ENCODE assay signal across 1 cellular context in genomic region chr1:147579532-147580199, GRCh38.
TF ChIP-seq lines count a peak whose summit lies in the region.

No MANE protein-coding gene starts in this region.

TF ChIP-seq in HepG2, 621 proteins besides CTCF, POLR2A, EP300 and RAD21 (continued from another document):
- peak; percentile 79 for TF ChIP-seq ARID5B (CRISPR knock-in tag; IDR thresholded peaks at IDR 0.05)
- no peak for TF ChIP-seq CBX1 (IDR thresholded peaks at IDR 0.05; ENCODE audit: low read depth)
- no peak for TF ChIP-seq ZBTB7A (CRISPR knock-in tag; IDR thresholded peaks at IDR 0.05)
- TF ChIP-seq ZNF781 (CRISPR knock-in tag; IDR thresholded peaks at IDR 0.05; ENCODE audit: borderline replicate concordance, not compliant biosample characterization) = peak; percentile 27
- TF ChIP-seq ZNF282 (IDR thresholded peaks at IDR 0.05; ENCODE audit: partially characterized antibody) = no peak
- no peak for TF ChIP-seq ZNF160 (CRISPR knock-in tag; IDR thresholded peaks at IDR 0.05)
- peak; percentile 29; the same call in 1 of the 2 replicates for TF ChIP-seq ZNF792 (CRISPR knock-in tag; IDR thresholded peaks at IDR 0.05)
- no peak for TF ChIP-seq ZNF234 (CRISPR knock-in tag; conservative IDR thresholded peaks at IDR 0.05)
- peak; percentile 20; the same call in 1 of the 2 replicates for TF ChIP-seq ZNF503 (CRISPR knock-in tag; IDR thresholded peaks at IDR 0.05)
- TF ChIP-seq MTF1 (CRISPR knock-in tag; IDR thresholded peaks at IDR 0.05) = no peak
- no peak for TF ChIP-seq NR2F2 (IDR thresholded peaks at IDR 0.05; ENCODE audit: borderline replicate concordance, low read depth)
- 0 out of 2 replicates have a peak, but pooled peaks have one; percentile 24 for TF ChIP-seq RBFOX2 (IDR thresholded peaks at IDR 0.05; ENCODE audit: low read depth, low read length)
- no peak for TF ChIP-seq ZNF557 (CRISPR knock-in tag; IDR thresholded peaks at IDR 0.05)
- no peak for TF ChIP-seq ZNF275 (CRISPR knock-in tag; IDR thresholded peaks at IDR 0.05; ENCODE audit: borderline replicate concordance)
- TF ChIP-seq ZNF703 (CRISPR knock-in tag; IDR thresholded peaks at IDR 0.05; ENCODE audit: borderline replicate concordance) = no peak
- TF ChIP-seq ZBTB37 (CRISPR knock-in tag; IDR thresholded peaks at IDR 0.05) = no peak
- TF ChIP-seq IRF2 (CRISPR knock-in tag; IDR thresholded peaks at IDR 0.05) = no peak
- no peak for TF ChIP-seq ATF6 (CRISPR knock-in tag; conservative IDR thresholded peaks at IDR 0.05)
- TF ChIP-seq BRCA1 (CRISPR knock-in tag; IDR thresholded peaks at IDR 0.05) = no peak
- TF ChIP-seq ZBTB3 (CRISPR knock-in tag; IDR thresholded peaks at IDR 0.05; ENCODE audit: borderline replicate concordance, low read depth) = no peak
- TF ChIP-seq DNMT3B (CRISPR knock-in tag; conservative IDR thresholded peaks at IDR 0.05) = 0 out of 2 replicates have a peak, but pooled peaks have one; percentile 12
- TF ChIP-seq USF2 (IDR thresholded peaks at IDR 0.05; ENCODE audit: low read depth, low read length) = peak; percentile 70
- TF ChIP-seq USF2 (CRISPR knock-in tag; IDR thresholded peaks at IDR 0.05; ENCODE audit: borderline replicate concordance) = peak; percentile 80; the same call in 1 of the 2 replicates
- TF ChIP-seq ETS1 (CRISPR knock-in tag; IDR thresholded peaks at IDR 0.05) = no peak
- TF ChIP-seq SAP130 (CRISPR knock-in tag; IDR thresholded peaks at IDR 0.05; ENCODE audit: low read depth) = 0 out of 2 replicates have a peak, but pooled peaks have one; percentile 17
